Comparison of ENCODE assay signal across 8 cellular contexts in genomic region chr17:49764559-49765180, GRCh38. TPM values are rescaled to one million over a fixed set of nuclear protein-coding genes. Genes with fewer than 3 reads are reported as not detected.
DNase-seq lines count a peak whose midpoint lies in the region; ATAC-seq and TF ChIP-seq lines count a peak whose summit lies in the region.

No MANE protein-coding gene starts in this region.

- peak overlapping the region; percentile 32 to 76 for H3K27ac ChIP-seq in right atrium auricular region
- H3K27ac ChIP-seq in breast epithelium, result peak overlapping the region; percentile 11 to 79
- H3K27ac ChIP-seq in aorta (ENCODE audit: low read depth in 1 of 2, low read length in 2 of 2), result no peak overlapping the region

- H3K36me3 ChIP-seq in right atrium auricular region, result no peaks in the 10 kb centered on the region
- no peaks in the 10 kb centered on the region for H3K36me3 ChIP-seq in breast epithelium
- H3K36me3 ChIP-seq in mucosa of stomach (ENCODE audit: control insufficient read depth, insufficient read depth, low read length), result no peaks in the 10 kb centered on the region
- no peaks in the 10 kb centered on the region for H3K36me3 ChIP-seq in aorta (ENCODE audit: control insufficient read depth in 1 of 2, insufficient read depth in 2 of 2, low read length in 1 of 2)

- peaks cover 0 to 23% of the 10 kb centered on the region in 2 donors for H3K4me1 ChIP-seq in right atrium auricular region
- peaks cover 0 to 5% of the 10 kb centered on the region in 2 donors for H3K4me1 ChIP-seq in breast epithelium
- peaks cover 18% of the 10 kb centered on the region for H3K4me1 ChIP-seq in mucosa of stomach (ENCODE audit: control insufficient read depth, insufficient read depth, low read length)
- H3K4me1 ChIP-seq in aorta (ENCODE audit: control insufficient read depth in 1 of 2, insufficient read depth in 2 of 2, low read length in 2 of 2), result no peaks in the 10 kb centered on the region

- H3K4me3 ChIP-seq in right atrium auricular region (peak overlapping the region in 1 of 2 donors; percentile 98), breast epithelium (peak overlapping the region; percentile 59 to 95 (median 82)), mucosa of stomach (ENCODE audit: low read length) (peak overlapping the region; percentile 27), aorta (ENCODE audit: low read length in 2 of 2) (peak overlapping the region; percentile 16 to 65)

- H3K9me3 ChIP-seq in right atrium auricular region (no peaks in the 10 kb centered on the region), breast epithelium (no peaks in the 10 kb centered on the region), mucosa of stomach (ENCODE audit: control insufficient read depth, low read length) (no peaks in the 10 kb centered on the region), aorta (ENCODE audit: control insufficient read depth, low read length) (no peaks in the 10 kb centered on the region)

- no peak overlapping the region for H3K9ac ChIP-seq in mucosa of stomach (ENCODE audit: low read length)

- no peak for TF ChIP-seq POLR2A in breast epithelium (IDR thresholded peaks at IDR 0.05)

- H3K27me3 ChIP-seq in right atrium auricular region, result no peaks in the 10 kb centered on the region
- no peaks in the 10 kb centered on the region for H3K27me3 ChIP-seq in breast epithelium
- no peaks in the 10 kb centered on the region for H3K27me3 ChIP-seq in mucosa of stomach (ENCODE audit: control insufficient read depth, insufficient read depth, low read length)
- H3K27me3 ChIP-seq in aorta (ENCODE audit: control insufficient read depth in 1 of 2, insufficient read depth in 2 of 2, low read length in 1 of 2), result no peaks in the 10 kb centered on the region

- DNase-seq in right atrium auricular region (ENCODE audit: low spot score) (no peak), left cardiac atrium (no peak), breast epithelium (ENCODE audit: low spot score in 2 of 2) (no peak), aorta (no peak), DMS79 treated with DMSO at 0.1 percent for 48 hours (lab: John Stamatoyannopoulos, UW) (no peak), NCI-H510A treated with DMSO at 0.1 percent for 48 hours (lab: John Stamatoyannopoulos, UW) (no peak)
- DNase-seq in stimulated activated CD4-positive, alpha-beta T cell treated with anti-CD3 and anti-CD28 coated beads, Interleukin-2, amount 100 ng/mL, for 24 hours, result no peak

- TF ChIP-seq CTCF in right atrium auricular region (IDR thresholded peaks at IDR 0.05) (no peak), breast epithelium (IDR thresholded peaks at IDR 0.05) (no peak)

- intact Hi-C loops in left cardiac atrium (cut with DNase I), result no loop called here
- intact Hi-C loops in breast epithelium (cut with DNase I; ENCODE audit: low total_unique reads), result no loop called here
- intact Hi-C loops in aorta (cut with DNase I), result loop anchor here in 1 of 2 donors (1.0 to 5.0 kb wide), 2 partner anchors 24 to 57 kb away; partner anchors contain the start of genes KAT7 and SLC35B1

- ATAC-seq in left cardiac atrium (no peak), aorta (ENCODE audit: low FRiP score) (no peak)

- WGBS in aorta, 2 donors, result 1 to 6% methylated on average over 8 of the region's 8 CpGs

RNA-seq across cellular contexts. Expression of gene FAM117A, which starts 0.7 kb away (rescaled TPM):
- 10 to 100 TPM; 15.1 to 15.5 TPM for total RNA-seq in right atrium auricular region
- total RNA-seq in left cardiac atrium, result 10 to 100 TPM in 1 of 2 donors, 1 to 10 TPM in 1; 5.3 to 13.9 TPM
- 10 to 100 TPM in 1 of 3 donors, 1 to 10 TPM in 2; 8.0 to 11.6 (median 9.8) TPM for total RNA-seq in breast epithelium
- 10 to 100 TPM; 16.9 to 17.2 TPM for total RNA-seq in aorta
- 10 to 100 TPM in 1 of 2 donors, 1 to 10 TPM in 1; 9.4 to 15.3 TPM for polyA plus RNA-seq in aorta

RNA-seq across cellular contexts. Expression of gene KAT7, which starts 23.8 kb away (rescaled TPM):
- total RNA-seq in right atrium auricular region, result 10 to 100 TPM; 30.5 to 38.2 TPM
- total RNA-seq in left cardiac atrium, result 10 to 100 TPM; 47.5 to 49.0 TPM
- total RNA-seq in breast epithelium, result 10 to 100 TPM; 37.6 to 57.4 (median 47.2) TPM
- 10 to 100 TPM; 60.8 to 63.9 TPM for total RNA-seq in aorta
- polyA plus RNA-seq in aorta, result 10 to 100 TPM in 1 of 2 donors, 1 to 10 TPM in 1; 6.1 to 17.4 TPM

RNA-seq across cellular contexts. Expression of gene SLC35B1, which starts 56.9 kb away (rescaled TPM):
- total RNA-seq in right atrium auricular region, result 10 to 100 TPM; 54.1 to 83.6 TPM
- 10 to 100 TPM; 48.8 to 78.8 TPM for total RNA-seq in left cardiac atrium
- total RNA-seq in breast epithelium, result 10 to 100 TPM; 33.0 to 44.1 (median 35.7) TPM
- total RNA-seq in aorta, result 10 to 100 TPM; 31.5 to 43.7 TPM
- 10 to 100 TPM; 33.2 to 37.5 TPM for polyA plus RNA-seq in aorta

Comparison
In these comparisons a context has a peak if more than half of its experiments do, and no peak if none do; other contexts are left out.
1. H3K27ac ChIP-seq: peak in right atrium auricular region (2 of 2) and breast epithelium (2 of 2); none in aorta (0 of 2).